ENCODE assay signal across 10 cellular contexts in genomic region chr5:168288349-168289245, GRCh38. TPM values are rescaled to one million over a fixed set of nuclear protein-coding genes. Genes with fewer than 3 reads are reported as not detected.
DNase-seq lines count a peak whose midpoint lies in the region; ATAC-seq and TF ChIP-seq lines count a peak whose summit lies in the region.
"Had no signal": no experiment of that assay in that cellular context is flagged by ENCODE, and none has a peak within 500 bp of the region (broad histone marks: within the 10 kb centered on the region; RNA-seq: fewer than 3 reads in every experiment).

No MANE protein-coding gene starts in this region.

- H3K9me3 Mint-ChIP-seq in nephron progenitor cell: peaks cover 30% of the 10 kb centered on the region

- intact Hi-C loops in PC-3 (cut with micrococcal nuclease) (no loop called here), dorsolateral prefrontal cortex (cut with DNase I) (loop anchor here in 1 of 2 donors (10.0 kb wide), 1 partner anchor 76 kb away; no protein-coding TSS in a partner anchor)

- H3K4me1 ChIP-seq in PC-3 (ENCODE audit: insufficient read depth, low read length): peaks cover 36% of the 10 kb centered on the region

- H3K27ac Mint-ChIP-seq in nephron progenitor cell: no peak overlapping the region
- H3K27ac Mint-ChIP-seq: activated CD4-positive, alpha-beta memory T cell treated with anti-CD3 and anti-CD28 coated beads, Interleukin-2, amount 10 ng/mL, durations not matched to agents 7 days and 5 days; activated naive CD8-positive, alpha-beta T cell had no signal

- H3K79me2 ChIP-seq in PC-3 (ENCODE audit: low read length): peaks cover 24% of the 10 kb centered on the region

- peak overlapping the region; percentile 76 for H3K27ac ChIP-seq in PC-3 (ENCODE audit: low read length)
- H3K27ac ChIP-seq in dorsolateral prefrontal cortex: peak overlapping the region in 17 of 59 donors; percentile 6 to 59 (median 35)

- peaks cover 5% of the 10 kb centered on the region for H3K36me3 Mint-ChIP-seq in nephron progenitor cell (ENCODE audit: low read depth)
- H3K36me3 Mint-ChIP-seq: activated naive CD8-positive, alpha-beta T cell had no signal

- ATAC-seq in PC-3 (peak; percentile 52), esophagus mucosa (peak; percentile 89)

- POLR2A ChIA-PET in PC-3 (lab: Charles Lee; ENCODE audit: unreplicated experiment): no interaction called here

- peak overlapping the region; percentile 59 for H2AFZ ChIP-seq in PC-3 (ENCODE audit: low read length)

- no peak for TF ChIP-seq POLR2A in erythroblast (IDR thresholded peaks at IDR 0.05; ENCODE audit: low read length)

- BruUV-seq in PC-3 (replicated peaks; lab: Mats Ljungman, UMichigan): TSS peak; percentile 75

- peak overlapping the region; percentile 83 for H3K4me2 ChIP-seq in PC-3 (ENCODE audit: low read length)

- peaks cover 40% of the 10 kb centered on the region for H3K27me3 Mint-ChIP-seq in nephron progenitor cell (ENCODE audit: low read depth, poor library complexity)

- H3K4me3 ChIP-seq in PC-3 (ENCODE audit: low read length) (peak overlapping the region; percentile 63), dorsolateral prefrontal cortex (no peak overlapping the region)

- no peaks in the 10 kb centered on the region for H3K27me3 ChIP-seq in PC-3 (ENCODE audit: low read length)
- H3K27me3 ChIP-seq in dorsolateral prefrontal cortex: peaks cover 0 to 32% (median 0%) of the 10 kb centered on the region in 45 donors

- H3K36me3 ChIP-seq in PC-3 (ENCODE audit: low read depth, low read length): no peaks in the 10 kb centered on the region

- H3K9me2 ChIP-seq in PC-3 (replicated peaks; ENCODE audit: low read length): no peaks in the 10 kb centered on the region

- H3K4me3 Mint-ChIP-seq in nephron progenitor cell: peak overlapping the region; percentile 41
- H3K4me3 Mint-ChIP-seq: activated CD4-positive, alpha-beta memory T cell treated with anti-CD3 and anti-CD28 coated beads, Interleukin-2, amount 10 ng/mL, durations not matched to agents 7 days and 5 days; activated naive CD8-positive, alpha-beta T cell had no signal

- H3F3A ChIP-seq in PC-3 (ENCODE audit: low read length, unreplicated experiment): no peaks in the 10 kb centered on the region

- DNase-seq in A172 (ENCODE audit: low spot score): peak; percentile 77
- peak; percentile 91 for DNase-seq in PC-3
- DNase-seq in nephron progenitor cell: no peak
- no peak for DNase-seq in dorsolateral prefrontal cortex
- no peak for DNase-seq in erythroblast (lab: John Stamatoyannopoulos, UW)
- no peak for DNase-seq in effector CD4-positive, alpha-beta T cell
- no peak for DNase-seq in activated CD8-positive, alpha-beta memory T cell treated with anti-CD3 and anti-CD28 coated beads, Interleukin-2, amount 50 U/mL, for 48 hours
- DNase-seq: activated CD4-positive, alpha-beta memory T cell treated with anti-CD3 and anti-CD28 coated beads, Interleukin-2, amount 10 ng/mL, durations not matched to agents 7 days and 5 days had no signal

- H3K9ac ChIP-seq in PC-3 (ENCODE audit: low read length): peak overlapping the region; percentile 42

- H3K9me3 ChIP-seq in PC-3 (ENCODE audit: low read length): no peaks in the 10 kb centered on the region

- CTCF ChIA-PET in PC-3 (lab: Charles Lee): no interaction called here

- TF ChIP-seq CTCF in PC-3 (conservative IDR thresholded peaks at IDR 0.05; ENCODE audit: low read depth, low read length) (no peak), nephron progenitor cell (IDR thresholded peaks at IDR 0.05) (no peak), dorsolateral prefrontal cortex (IDR thresholded peaks at IDR 0.05 in 54 of 56, conservative IDR thresholded peaks at IDR 0.05 in 2 of 56; ENCODE audit: low read depth in 1 of 56, partially characterized antibody in 56 of 56) (no peak)

- peaks cover 13% of the 10 kb centered on the region for H4K20me1 ChIP-seq in PC-3 (ENCODE audit: low read length)

- H3K4me1 Mint-ChIP-seq in nephron progenitor cell: peaks cover 39% of the 10 kb centered on the region

RNA-seq across cellular contexts. Expression of gene WWC1, which starts 2.8 kb away (rescaled TPM):
- total RNA-seq in A172 (2014; rRNA removed; shearing (Covaris generic)): 19.1 and 20.7 TPM in 2 replicates
- total RNA-seq in PC-3 (2014; rRNA removed) (31.8 and 44.2 TPM in 2 replicates), esophagus mucosa (18.5 TPM), dorsolateral prefrontal cortex (100 to 1,000 TPM in 1 of 120 experiments, 10 to 100 TPM in 119; 35.7 to 130 (median 56.1) TPM)
- total RNA-seq: activated CD4-positive, alpha-beta memory T cell treated with anti-CD3 and anti-CD28 coated beads, Interleukin-2, amount 10 ng/mL, durations not matched to agents 7 days and 5 days had no signal

Comparison
In these comparisons a context has a peak if more than half of its experiments do, and no peak if none do; other contexts are left out.
1. DNase-seq: peak in A172 (single experiment) and PC-3 (single experiment); none in nephron progenitor cell (single experiment), dorsolateral prefrontal cortex (0 of 10), erythroblast (0 of 2), effector CD4-positive, alpha-beta T cell (single experiment) and activated CD8-positive, alpha-beta memory T cell treated with anti-CD3 and anti-CD28 coated beads, Interleukin-2, amount 50 U/mL, for 48 hours (single experiment).